Comparison of ENCODE assay signal across 9 cellular contexts in the genomic region with DNA sequence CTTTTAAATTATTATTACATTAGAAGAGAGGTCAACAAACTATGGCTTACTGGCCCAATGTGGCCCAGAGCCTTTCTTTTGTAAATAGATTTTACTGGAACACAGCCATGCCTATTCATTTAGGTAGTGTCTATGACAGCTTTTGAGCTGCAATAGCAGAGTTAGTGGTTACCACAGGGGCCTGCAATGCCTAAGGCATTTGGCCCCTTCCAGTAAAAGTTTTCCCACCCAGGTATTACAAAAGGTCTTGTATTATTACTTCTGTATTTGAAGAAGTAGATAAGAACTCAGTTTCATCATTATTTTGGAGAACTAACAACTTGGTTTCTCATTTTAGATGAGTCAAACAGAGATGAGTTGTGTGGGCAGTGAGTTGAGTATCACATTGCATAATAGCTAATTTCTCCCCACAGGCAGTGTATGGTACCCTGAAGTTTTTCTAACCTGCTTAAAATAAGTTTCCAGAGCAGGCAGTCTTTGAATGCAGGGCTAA. TPM values are rescaled to one million over a fixed set of nuclear protein-coding genes. Genes with fewer than 3 reads are reported as not detected.
DNase-seq lines count a peak whose midpoint lies in the region; ATAC-seq and TF ChIP-seq lines count a peak whose summit lies in the region.
"Had no signal": no experiment of that assay in that cellular context is flagged by ENCODE, and none has a peak within 500 bp of the region (broad histone marks: within the 10 kb centered on the region; RNA-seq: fewer than 3 reads in every experiment).

No MANE protein-coding gene starts in this region.

- no peak overlapping the region for H3K27ac Mint-ChIP-seq in neural progenitor cell

- no peak for TF ChIP-seq CTCF in neural progenitor cell (IDR thresholded peaks at IDR 0.05)
- no peak for TF ChIP-seq CTCF in OCI-LY7 (conservative IDR thresholded peaks at IDR 0.05; ENCODE audit: low read length)

- intact Hi-C loops in OCI-LY7 (cut with micrococcal nuclease; ENCODE audit: unreplicated experiment), result no loop called here

- H3K9ac ChIP-seq in neural progenitor cell, result no peak overlapping the region

- H4K20me1 ChIP-seq in neural progenitor cell (ENCODE audit: low read depth) (peaks cover 8% of the 10 kb centered on the region), OCI-LY7 (ENCODE audit: insufficient read depth, low read length) (peaks cover 6% of the 10 kb centered on the region; the same call in 1 of the 2 replicates)

- CTCF ChIA-PET in OCI-LY7 (lab: Charles Lee; ENCODE audit: unreplicated experiment), result interaction anchor here (2.4 kb wide), 1 partner anchor 8 kb away, joined by 6 read pairs; no protein-coding TSS in a partner anchor

- peaks cover 33% of the 10 kb centered on the region for H3K36me3 Mint-ChIP-seq in neural progenitor cell

- H3K9me3 Mint-ChIP-seq in neural progenitor cell, result no peaks in the 10 kb centered on the region

- no peak overlapping the region for H3K4me3 Mint-ChIP-seq in neural progenitor cell

- peaks cover 30% of the 10 kb centered on the region for H3K79me2 ChIP-seq in neural progenitor cell (ENCODE audit: low read depth)
- peaks cover 18% of the 10 kb centered on the region for H3K79me2 ChIP-seq in OCI-LY7 (ENCODE audit: insufficient read depth, low read depth, low read length)

- H3K4me2 ChIP-seq in neural progenitor cell (no peak overlapping the region), OCI-LY7 (ENCODE audit: low read length) (no peak overlapping the region)

- no peaks in the 10 kb centered on the region for H3K27me3 ChIP-seq in layer of hippocampus (ENCODE audit: control insufficient read depth, insufficient read depth, low read length)
- H3K27me3 ChIP-seq in neural progenitor cell, result no peaks in the 10 kb centered on the region

- H3K4me3 ChIP-seq in neural progenitor cell, result no peak overlapping the region
- H3K4me3 ChIP-seq in OCI-LY7 (ENCODE audit: low read depth, low read length, poor library complexity, severe bottlenecking), result no peak overlapping the region

- no peaks in the 10 kb centered on the region for H3K9me2 ChIP-seq in OCI-LY7 (ENCODE audit: insufficient read depth, low read length)

- H3K27ac ChIP-seq in layer of hippocampus (ENCODE audit: low read depth, low read length), result peak overlapping the region; percentile 16
- H3K27ac ChIP-seq in neural progenitor cell, result no peak overlapping the region
- no peak overlapping the region for H3K27ac ChIP-seq in OCI-LY7 (ENCODE audit: low read depth, low read length, poor library complexity, severe bottlenecking)

- H3K4me1 ChIP-seq in neural progenitor cell (no peaks in the 10 kb centered on the region), OCI-LY7 (ENCODE audit: insufficient read depth, low read length, poor library complexity, severe bottlenecking) (peaks cover 5% of the 10 kb centered on the region)

- no peaks in the 10 kb centered on the region for H3K4me1 Mint-ChIP-seq in neural progenitor cell

- POLR2A ChIA-PET in OCI-LY7 (lab: Charles Lee), result no interaction called here

- H3K9me3 ChIP-seq in neural progenitor cell (ENCODE audit: low read depth) (no peaks in the 10 kb centered on the region), OCI-LY7 (ENCODE audit: low read length) (no peaks in the 10 kb centered on the region)

- peak; percentile 90 for DNase-seq in NOMO-1 treated with dmso at 0.1 percent for 144 hours (lab: John Stamatoyannopoulos, UW; ENCODE audit: unreplicated experiment)
- no peak for DNase-seq in neural progenitor cell (ENCODE audit: low spot score)
- no peak for DNase-seq in NCI-H345 treated with DMSO at 0.1 percent for 48 hours (lab: John Stamatoyannopoulos, UW; ENCODE audit: unreplicated experiment)
- no peak for DNase-seq in OCI-LY7 (ENCODE audit: low spot score)
- DNase-seq in NCI-H1694 (lab: John Stamatoyannopoulos, UW), result no peak

- BruUV-seq in OCI-LY7 (replicated peaks; lab: Mats Ljungman, UMichigan), result no TSS peak

- H2AFZ ChIP-seq in neural progenitor cell (replicated peaks) (no peak overlapping the region), OCI-LY7 (ENCODE audit: low read length) (no peak overlapping the region)

- no peaks in the 10 kb centered on the region for H3F3A ChIP-seq in neural progenitor cell (ENCODE audit: low read depth)

- H3K36me3 ChIP-seq in neural progenitor cell, result peaks cover 17% of the 10 kb centered on the region
- H3K36me3 ChIP-seq in OCI-LY7 (ENCODE audit: insufficient read depth, low read length), result peaks cover 98% of the 10 kb centered on the region

- no peaks in the 10 kb centered on the region for H3K27me3 Mint-ChIP-seq in neural progenitor cell (ENCODE audit: insufficient read depth, low read depth)

- ATAC-seq in GM18861 (IDR thresholded peaks at IDR 0.05; ENCODE audit: unreplicated experiment), result peak; percentile 99
- peak; percentile 96 for ATAC-seq in HG02642 (IDR thresholded peaks at IDR 0.05; ENCODE audit: poor library complexity, unreplicated experiment)

RNA-seq across cellular contexts. Expression of a gene that starts 9.5 kb away (rescaled TPM):
- 53.5 and 54.5 TPM in 2 replicates for total RNA-seq in neural progenitor cell (ENCODE audit: low replicate concordance)
- 51.9 and 68.1 TPM in 2 replicates for total RNA-seq in OCI-LY7 (2014; rRNA removed; shearing (Covaris generic))
- total RNA-seq in OCI-LY7 (2022), result 67.1 and 72.6 TPM in 2 replicates

RNA-seq across cellular contexts. Expression of a gene that starts 9.6 kb away (rescaled TPM):
- total RNA-seq in neural progenitor cell (ENCODE audit: low replicate concordance), result 25.2 and 32.2 TPM in 2 replicates
- total RNA-seq in OCI-LY7 (2014; rRNA removed; shearing (Covaris generic)), result 12.9 and 14.7 TPM in 2 replicates
- 15.1 and 16.4 TPM in 2 replicates for total RNA-seq in OCI-LY7 (2022)

RNA-seq across cellular contexts. Expression of a gene that starts 27.5 kb away (rescaled TPM):
- 0.22 TPM in 1 of 2 replicates, not detected in the other for total RNA-seq in neural progenitor cell (ENCODE audit: low replicate concordance)
- total RNA-seq in OCI-LY7 (2014; rRNA removed; shearing (Covaris generic)), result not detected in 2 replicates
- total RNA-seq in OCI-LY7 (2022), result not detected in 2 replicates
- total RNA-seq: mononuclear cell had no signal
